8 cellular contexts compared by ENCODE assay signal in genomic region chr1:199226163-199226562, GRCh38.
DNase-seq lines count a peak whose midpoint lies in the region; ATAC-seq and TF ChIP-seq lines count a peak whose summit lies in the region.

No MANE protein-coding gene starts in this region.

- no peaks in the 10 kb centered on the region for H3K9me3 Mint-ChIP-seq in activated CD4-positive, alpha-beta memory T cell treated with anti-CD3 and anti-CD28 coated beads, Interleukin-2, amount 10 ng/mL, durations not matched to agents 7 days and 5 days
- H3K9me3 Mint-ChIP-seq in mesothelial cell of epicardium: peaks cover 6% of the 10 kb centered on the region
- H3K9me3 Mint-ChIP-seq in GM23338: no peaks in the 10 kb centered on the region

- H3K36me3 ChIP-seq in colonic mucosa: no peaks in the 10 kb centered on the region
- H3K36me3 ChIP-seq in GM23338 (ENCODE audit: insufficient read depth): no peaks in the 10 kb centered on the region

- no peaks in the 10 kb centered on the region for H3K9me3 ChIP-seq in colonic mucosa

- H3K4me2 ChIP-seq in GM23338: no peak overlapping the region

- H2AFZ ChIP-seq in GM23338: no peak overlapping the region

- H3K4me1 ChIP-seq in colonic mucosa (no peaks in the 10 kb centered on the region), GM23338 (ENCODE audit: insufficient read depth) (no peaks in the 10 kb centered on the region)

- H3K36me3 Mint-ChIP-seq in activated CD4-positive, alpha-beta memory T cell treated with anti-CD3 and anti-CD28 coated beads, Interleukin-2, amount 10 ng/mL, durations not matched to agents 7 days and 5 days (ENCODE audit: low read depth): no peaks in the 10 kb centered on the region
- H3K36me3 Mint-ChIP-seq in mesothelial cell of epicardium: no peaks in the 10 kb centered on the region
- no peaks in the 10 kb centered on the region for H3K36me3 Mint-ChIP-seq in GM23338 (ENCODE audit: low read depth)

- H3K27ac ChIP-seq in colonic mucosa (no peak overlapping the region), GM23338 (ENCODE audit: low read depth) (no peak overlapping the region)

- peak overlapping the region; percentile 17 for H3K4me3 Mint-ChIP-seq in activated CD4-positive, alpha-beta memory T cell treated with anti-CD3 and anti-CD28 coated beads, Interleukin-2, amount 10 ng/mL, durations not matched to agents 7 days and 5 days
- H3K4me3 Mint-ChIP-seq in mesothelial cell of epicardium: no peak overlapping the region
- no peak overlapping the region for H3K4me3 Mint-ChIP-seq in GM23338

- POLR2A ChIA-PET in activated CD4-positive, alpha-beta memory T cell treated with anti-CD3 and anti-CD28 coated beads, Interleukin-2, amount 10 ng/mL, durations not matched to agents 7 days and 5 days (lab: Charles Lee): interaction anchor here (0.8 kb wide), 1 partner anchor 54 kb away, joined by 3 read pairs; no protein-coding TSS in a partner anchor

- no peak overlapping the region for H3K9ac ChIP-seq in colonic mucosa (ENCODE audit: low read depth in 2 of 2, low read length in 2 of 2)

- CTCF ChIA-PET in activated CD4-positive, alpha-beta memory T cell treated with anti-CD3 and anti-CD28 coated beads, Interleukin-2, amount 10 ng/mL, durations not matched to agents 7 days and 5 days (lab: Charles Lee): interaction anchor here (1.1 kb wide), 1 partner anchor 11 kb away, joined by 3 read pairs; no protein-coding TSS in a partner anchor

- TF ChIP-seq CTCF in mesothelial cell of epicardium (IDR thresholded peaks at IDR 0.05; ENCODE audit: unreplicated experiment) (no peak), colonic mucosa (IDR thresholded peaks at IDR 0.05) (no peak), GM23338 (conservative IDR thresholded peaks at IDR 0.05; ENCODE audit: low read depth in 2 of 2) (no peak)

- no peaks in the 10 kb centered on the region for H3K27me3 Mint-ChIP-seq in activated CD4-positive, alpha-beta memory T cell treated with anti-CD3 and anti-CD28 coated beads, Interleukin-2, amount 10 ng/mL, durations not matched to agents 7 days and 5 days
- H3K27me3 Mint-ChIP-seq in mesothelial cell of epicardium (ENCODE audit: low read depth): no peaks in the 10 kb centered on the region
- H3K27me3 Mint-ChIP-seq in GM23338 (ENCODE audit: insufficient read depth, low read depth, poor library complexity): peaks cover 2% of the 10 kb centered on the region

- peaks cover 7% of the 10 kb centered on the region for H3K4me1 Mint-ChIP-seq in activated CD4-positive, alpha-beta memory T cell treated with anti-CD3 and anti-CD28 coated beads, Interleukin-2, amount 10 ng/mL, durations not matched to agents 7 days and 5 days
- H3K4me1 Mint-ChIP-seq in mesothelial cell of epicardium (peaks cover 26% of the 10 kb centered on the region), GM23338 (peaks cover 4% of the 10 kb centered on the region; the same call in 1 of the 3 replicates)

- ATAC-seq in GM18498 (IDR thresholded peaks at IDR 0.05; ENCODE audit: unreplicated experiment) (peak; percentile 66), HG02938 (IDR thresholded peaks at IDR 0.05; ENCODE audit: unreplicated experiment) (peak; percentile 72), GM23338 (no peak)

- no peaks in the 10 kb centered on the region for H3K9me2 ChIP-seq in GM23338 (ENCODE audit: insufficient read depth)

- no peak overlapping the region for H3K4me3 ChIP-seq in colonic mucosa
- H3K4me3 ChIP-seq in GM23338: no peak overlapping the region

- no peaks in the 10 kb centered on the region for H3K27me3 ChIP-seq in colonic mucosa
- H3K27me3 ChIP-seq in GM23338 (ENCODE audit: insufficient read depth): no peaks in the 10 kb centered on the region

- H3K79me2 ChIP-seq in GM23338 (replicated peaks; ENCODE audit: insufficient read depth): no peaks in the 10 kb centered on the region

- DNase-seq in activated CD4-positive, alpha-beta memory T cell treated with anti-CD3 and anti-CD28 coated beads, Interleukin-2, amount 10 ng/mL, durations not matched to agents 7 days and 5 days: no peak
- DNase-seq in mesothelial cell of epicardium (ENCODE audit: low spot score in 2 of 2, unreplicated experiment in 2 of 2) (no peak), SHP77 treated with DMSO at 0.1 percent for 48 hours (lab: John Stamatoyannopoulos, UW) (no peak), colonic mucosa (no peak), GM23338 (ENCODE audit: low spot score) (no peak), inferior parietal cortex (ENCODE audit: extremely low spot score) (no peak)

- intact Hi-C loops in colonic mucosa (cut with DNase I): no loop called here

- H3F3A ChIP-seq in GM23338 (replicated peaks; ENCODE audit: low read depth): no peaks in the 10 kb centered on the region

- H4K20me1 ChIP-seq in GM23338 (replicated peaks; ENCODE audit: insufficient read depth): no peaks in the 10 kb centered on the region

- no peak overlapping the region for H3K27ac Mint-ChIP-seq in activated CD4-positive, alpha-beta memory T cell treated with anti-CD3 and anti-CD28 coated beads, Interleukin-2, amount 10 ng/mL, durations not matched to agents 7 days and 5 days
- H3K27ac Mint-ChIP-seq in mesothelial cell of epicardium: peak overlapping the region; percentile 62
- H3K27ac Mint-ChIP-seq in GM23338: no peak overlapping the region; the same call in 1 of the 2 replicates

TF ChIP-seq in GM23338, 12 proteins besides CTCF, POLR2A, EP300 and RAD21:
- TF ChIP-seq STAT1 (IDR thresholded peaks at IDR 0.05; ENCODE audit: unreplicated experiment) (no peak), NANOG (IDR thresholded peaks at IDR 0.05; ENCODE audit: borderline replicate concordance) (no peak), ZNF331 (CRISPR knock-in tag; IDR thresholded peaks at IDR 0.05; ENCODE audit: low read depth) (no peak), CREB1 (CRISPR knock-in tag; IDR thresholded peaks at IDR 0.05; ENCODE audit: low read depth) (no peak)
